9 cellular contexts compared by ENCODE assay signal in the genomic region with DNA sequence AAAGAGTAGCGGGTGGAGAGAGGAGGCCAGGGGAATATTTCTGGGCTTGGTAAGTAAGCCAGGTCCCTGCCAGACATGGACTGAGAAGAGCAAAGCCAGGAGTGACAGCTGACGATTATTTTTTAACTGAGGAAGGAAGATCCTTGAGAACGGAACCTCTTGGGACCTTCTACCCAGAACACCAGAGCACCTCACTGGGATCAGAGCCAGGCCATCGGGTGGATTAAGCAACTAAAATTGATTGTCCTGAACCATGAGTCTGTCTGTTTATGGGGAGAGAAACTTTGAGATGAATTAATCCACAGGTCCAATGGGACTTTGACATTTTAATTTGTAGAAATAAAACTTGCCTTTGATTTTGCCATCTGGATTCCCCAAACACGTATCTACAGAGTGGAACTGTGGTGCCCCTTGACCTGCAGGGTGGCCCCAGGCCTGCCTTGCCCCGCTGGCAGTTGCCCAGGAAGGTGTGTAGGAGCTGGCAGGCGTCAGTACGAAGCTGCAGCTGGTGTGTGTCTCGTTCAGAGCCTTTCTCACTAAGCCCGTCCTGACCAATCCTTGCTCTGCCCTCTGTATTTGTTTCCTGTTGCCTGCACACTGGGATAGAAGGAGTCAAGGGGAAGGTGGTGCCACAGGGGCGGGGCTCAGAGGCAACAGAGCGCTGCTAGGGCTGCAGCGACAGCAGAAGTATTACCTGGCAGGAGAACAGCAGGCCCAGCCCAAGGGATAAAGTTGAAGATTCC. TPM values are rescaled to one million over a fixed set of nuclear protein-coding genes. Genes with fewer than 3 reads are reported as not detected.
DNase-seq lines count a peak whose midpoint lies in the region; ATAC-seq and TF ChIP-seq lines count a peak whose summit lies in the region.
"Had no signal": no experiment of that assay in that cellular context is flagged by ENCODE, and none has a peak within 500 bp of the region (broad histone marks: within the 10 kb centered on the region; RNA-seq: fewer than 3 reads in every experiment).

No MANE protein-coding gene starts in this region.

- ATAC-seq in HG02852 (IDR thresholded peaks at IDR 0.05; ENCODE audit: unreplicated experiment) = no peak
- no peak for ATAC-seq in GM21390 (IDR thresholded peaks at IDR 0.05; ENCODE audit: unreplicated experiment)

- intact Hi-C loops in MCF 10A (cut with micrococcal nuclease) (no loop called here), lower leg skin (cut with DNase I; ENCODE audit: low total_unique reads) (no loop called here)

- no peaks in the 10 kb centered on the region for H3K36me3 Mint-ChIP-seq in MCF 10A (ENCODE audit: insufficient read depth, unreplicated experiment)

- 20 to 22% methylated on average over 13 of the region's 13 CpGs for WGBS in lower leg skin, 2 donors

- H3K4me3 Mint-ChIP-seq in MCF 10A (ENCODE audit: unreplicated experiment) = peak overlapping the region; percentile 40

- H3K9me3 Mint-ChIP-seq in MCF 10A (ENCODE audit: unreplicated experiment) = no peaks in the 10 kb centered on the region

- no peaks in the 10 kb centered on the region for H3K27me3 Mint-ChIP-seq in MCF 10A (ENCODE audit: insufficient read depth, unreplicated experiment)

- TF ChIP-seq CTCF in MCF 10A (IDR thresholded peaks at IDR 0.05; ENCODE audit: unreplicated experiment) (no peak), lower leg skin (IDR thresholded peaks at IDR 0.05) (no peak)

- BruUV-seq in MCF 10A (replicated peaks; lab: Mats Ljungman, UMichigan) = no TSS peak

- TF ChIP-seq POLR2A in lower leg skin (IDR thresholded peaks at IDR 0.05) = no peak

- H3K4me3 ChIP-seq in lower leg skin (ENCODE audit: low read depth, poor library complexity, severe bottlenecking) = no peak overlapping the region
- H3K4me3 ChIP-seq: dorsolateral prefrontal cortex had no signal

- POLR2A ChIA-PET in MCF 10A (lab: Yijun Ruan, JAX) = interaction anchor here (1.0 to 9.6 kb wide), 8 partner anchors 13 to 733 kb away, joined by 3 to 82 read pairs (median 5); a partner anchor contains a TSS

- CTCF ChIA-PET in MCF 10A (lab: Yijun Ruan, JAX) = interaction anchor here (0.6 to 10.4 kb wide), 5 partner anchors 8 to 383 kb away, joined by 3 to 146 read pairs (median 5); no protein-coding TSS in a partner anchor

- H3K27ac Mint-ChIP-seq in MCF 10A (ENCODE audit: low read depth, unreplicated experiment) = peak overlapping the region; percentile 85

- H3K4me1 Mint-ChIP-seq in MCF 10A (ENCODE audit: insufficient read depth, unreplicated experiment) = peaks cover 51% of the 10 kb centered on the region

- peak; percentile 83 for DNase-seq in COR-L47 (lab: John Stamatoyannopoulos, UW)
- peak; percentile 92 for DNase-seq in NCI-H2029 (lab: John Stamatoyannopoulos, UW)
- DNase-seq in MCF 10A (ENCODE audit: unreplicated experiment) = peak; percentile 92
- DNase-seq in lower leg skin (ENCODE audit: low spot score in 2 of 2) = peak; percentile 68 to 89
- no peak for DNase-seq in HUDEP-2 (lab: John Stamatoyannopoulos, UW; ENCODE audit: unreplicated experiment in 76 of 76)
- no peak for DNase-seq in activated gamma-delta T cell (lab: John Stamatoyannopoulos, UW)
- DNase-seq: dorsolateral prefrontal cortex had no signal

RNA-seq across cellular contexts. Expression of a gene that starts 5.0 kb away (rescaled TPM):
- not detected in 2 replicates for total RNA-seq in MCF 10A (2022)
- total RNA-seq in lower leg skin = 10 to 100 TPM; 14.6 to 54.5 (median 43.1) TPM

RNA-seq across cellular contexts. Expression of a gene that starts 32.5 kb away (rescaled TPM):
- total RNA-seq in MCF 10A (2022) (0.32 and 0.40 TPM in 2 replicates), lower leg skin (1 to 10 TPM in 1 of 4 donors, under 1 TPM in 3; 0.46 to 3.0 (median 0.66) TPM)

RNA-seq across cellular contexts. Expression of a gene that starts 40.8 kb away (rescaled TPM):
- total RNA-seq in MCF 10A (2022) = not detected in 2 replicates
- 1 to 10 TPM; 3.1 to 7.8 (median 5.2) TPM for total RNA-seq in lower leg skin

RNA-seq across cellular contexts. Expression of a gene that starts 57.8 kb away (rescaled TPM):
- total RNA-seq in MCF 10A (2022) (464 and 483 TPM in 2 replicates), lower leg skin (100 to 1,000 TPM; 244 to 413 (median 306) TPM)

Comparison
In these comparisons a context has a peak if more than half of its experiments do, and no peak if none do; other contexts are left out.
1. DNase-seq: peak in COR-L47 (single experiment), NCI-H2029 (single experiment), MCF 10A (single experiment) and lower leg skin (2 of 2); none in HUDEP-2 (0 of 76) and activated gamma-delta T cell (single experiment).
2. RNA of a gene that starts 5.0 kb away (total RNA-seq): 14.6 to 54.5 TPM in lower leg skin; not detected in MCF 10A; every median in the first group is over 10 times any median in the second.